Comparison of ENCODE assay signal across 8 cellular contexts in the genomic region with DNA sequence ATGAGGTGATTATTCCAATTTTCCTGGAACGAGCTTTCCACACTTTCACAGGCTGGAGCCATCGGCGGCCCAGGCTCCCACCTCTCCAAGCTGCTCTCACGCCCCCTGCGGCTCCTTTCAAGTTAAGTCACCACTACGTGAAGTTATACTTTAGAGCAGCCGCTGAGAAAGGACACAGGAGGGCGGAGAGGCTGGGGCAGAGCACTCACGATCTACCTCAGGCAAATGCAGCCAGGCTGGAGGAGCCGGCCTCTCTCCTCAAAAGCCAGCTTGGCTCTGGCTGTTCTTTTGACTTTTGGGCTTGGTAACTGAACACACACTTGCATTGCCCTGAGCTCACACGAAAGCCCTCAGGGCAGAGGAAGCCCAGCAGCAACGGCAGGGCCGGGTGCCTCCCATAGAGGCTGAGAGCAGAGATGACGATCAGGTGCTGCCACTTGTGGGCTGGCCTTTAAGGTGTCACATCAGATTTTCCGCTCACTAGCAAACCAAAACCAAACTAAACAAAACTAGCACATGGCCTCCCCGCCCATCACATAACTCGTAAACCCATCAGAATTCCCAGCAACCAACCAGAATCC.
A peak's percentile ranks its signal among the peaks of the same experiment; 100 is the strongest.
DNase-seq lines count a peak whose midpoint lies in the region; ATAC-seq lines count a peak whose summit lies in the region.

No MANE protein-coding gene starts in this region.

- ATAC-seq in left cardiac atrium (peak; percentile 8 to 19), HG03159 (IDR thresholded peaks at IDR 0.05; ENCODE audit: unreplicated experiment) (no peak), GM21737 (IDR thresholded peaks at IDR 0.05; ENCODE audit: unreplicated experiment) (no peak)

- intact Hi-C loops in left cardiac atrium (cut with DNase I), result no loop called here

- DNase-seq in ELF-1 (ENCODE audit: low read depth, low spot score) (peak; percentile 90), NCI-H2227 (lab: John Stamatoyannopoulos, UW; ENCODE audit: unreplicated experiment) (peak; percentile 42), activated T-cell treated with anti-CD3 and anti-CD28 coated beads for 1 hour (ENCODE audit: low read depth) (peak; percentile 55), left cardiac atrium (no peak), HuH-7 (ENCODE audit: low spot score) (no peak)
- DNase-seq in stimulated activated CD4-positive, alpha-beta T cell treated with anti-CD3 and anti-CD28 coated beads, Interleukin-1b, Interleukin-23, amount 100 ng/mL, for 1 hour (ENCODE audit: low read depth in 2 of 2), result peak; percentile 34 to 38

Comparison
In these comparisons a context has a peak if more than half of its experiments do, and no peak if none do; other contexts are left out.
1. DNase-seq: peak in ELF-1 (single experiment), NCI-H2227 (single experiment), activated T-cell treated with anti-CD3 and anti-CD28 coated beads for 1 hour (single experiment) and stimulated activated CD4-positive, alpha-beta T cell treated with anti-CD3 and anti-CD28 coated beads, Interleukin-1b, Interleukin-23, amount 100 ng/mL, for 1 hour (2 of 2); none in left cardiac atrium (single experiment) and HuH-7 (single experiment).
2. ATAC-seq: peak in left cardiac atrium (2 of 2); none in HG03159 (single experiment) and GM21737 (single experiment).